27 cellular contexts compared by ENCODE assay signal in genomic region chr16:8782673-8783072, GRCh38.
"Had no signal": no experiment of that assay in that cellular context is flagged by ENCODE, and none has a peak within 500 bp of the region (broad histone marks: within the 10 kb centered on the region; RNA-seq: fewer than 3 reads in every experiment).

No MANE protein-coding gene starts in this region.

- H3K4me3 Mint-ChIP-seq: activated CD4-positive, alpha-beta memory T cell treated with anti-CD3 and anti-CD28 coated beads, Interleukin-2, amount 10 ng/mL, durations not matched to agents 7 days and 5 days; activated CD4-positive, alpha-beta T cell treated with anti-CD3 and anti-CD28 coated beads, Interleukin-2, amount 10 ng/mL, durations not matched to agents 7 days and 5 days; activated naive CD4-positive, alpha-beta T cell treated with anti-CD3 and anti-CD28 coated beads for 36 hours; activated naive CD8-positive, alpha-beta T cell; activated T-cell treated with anti-CD3 and anti-CD28 coated beads, Interleukin-2, amount 50 U/mL, for 24 hours; activated T-cell treated with anti-CD3 and anti-CD28 coated beads, Interleukin-2, amount 50 U/mL, for 72 hours; effector memory CD8-positive, alpha-beta T cell; WTC11 had no signal

- DNase-seq: activated CD4-positive, alpha-beta memory T cell treated with anti-CD3 and anti-CD28 coated beads, Interleukin-2, amount 10 ng/mL, durations not matched to agents 7 days and 5 days; activated CD4-positive, alpha-beta T cell treated with anti-CD3 and anti-CD28 coated beads for 1 hour; activated CD4-positive, alpha-beta T cell treated with anti-CD3 and anti-CD28 coated beads for 4 hours; activated CD4-positive, alpha-beta T cell treated with anti-CD3 and anti-CD28 coated beads, Interleukin-2, amount 10 ng/mL, durations not matched to agents 7 days and 5 days; activated CD4-positive, alpha-beta T cell treated with anti-CD3 and anti-CD28 coated beads, Interleukin-2, amount 50 U/mL, for 4 hours; activated CD8-positive, alpha-beta memory T cell treated with anti-CD3 and anti-CD28 coated beads, Interleukin-2, amount 50 U/mL, for 48 hours; activated effector memory CD4-positive, alpha-beta T cell treated with Interleukin-2 at 50 U/mL for 16 hours; activated naive CD4-positive, alpha-beta T cell treated with anti-CD3 and anti-CD28 coated beads for 36 hours; activated T-cell treated with anti-CD3 and anti-CD28 coated beads for 4 hours; activated T-cell treated with anti-CD3 and anti-CD28 coated beads, Interleukin-2, amount 50 U/mL, for 24 hours; activated T-cell treated with anti-CD3 and anti-CD28 coated beads, Interleukin-2, amount 50 U/mL, for 72 hours; amniotic stem cell; anterior cingulate cortex; brain microvascular endothelial cell; cortex of kidney; dermis blood vessel endothelial cell; effector CD4-positive, alpha-beta T cell; effector memory CD8-positive, alpha-beta T cell; esophagus squamous epithelium; foreskin melanocyte; head of caudate nucleus; T-helper 2 cell had no signal

- H3K36me3 Mint-ChIP-seq: WTC11 had no signal

- H3K36me3 ChIP-seq: brain microvascular endothelial cell had no signal

- H3K27me3 ChIP-seq: brain microvascular endothelial cell, esophagus squamous epithelium had no signal

- H3K4me3 ChIP-seq: esophagus squamous epithelium had no signal

- FAIRE-seq: astrocyte, bronchial epithelial cell, colon had no signal

- H3K4me1 Mint-ChIP-seq: activated CD4-positive, alpha-beta memory T cell treated with anti-CD3 and anti-CD28 coated beads, Interleukin-2, amount 10 ng/mL, durations not matched to agents 7 days and 5 days; activated CD4-positive, alpha-beta T cell treated with anti-CD3 and anti-CD28 coated beads, Interleukin-2, amount 10 ng/mL, durations not matched to agents 7 days and 5 days; WTC11 had no signal

- H3K9me3 Mint-ChIP-seq: activated CD4-positive, alpha-beta memory T cell treated with anti-CD3 and anti-CD28 coated beads, Interleukin-2, amount 10 ng/mL, durations not matched to agents 7 days and 5 days; activated CD4-positive, alpha-beta T cell treated with anti-CD3 and anti-CD28 coated beads, Interleukin-2, amount 10 ng/mL, durations not matched to agents 7 days and 5 days; activated naive CD4-positive, alpha-beta T cell treated with anti-CD3 and anti-CD28 coated beads for 36 hours; activated T-cell treated with anti-CD3 and anti-CD28 coated beads, Interleukin-2, amount 50 U/mL, for 24 hours; activated T-cell treated with anti-CD3 and anti-CD28 coated beads, Interleukin-2, amount 50 U/mL, for 72 hours; effector memory CD8-positive, alpha-beta T cell; WTC11 had no signal

- H3K4me1 ChIP-seq: esophagus squamous epithelium had no signal

- H3K27ac Mint-ChIP-seq: activated CD4-positive, alpha-beta memory T cell treated with anti-CD3 and anti-CD28 coated beads, Interleukin-2, amount 10 ng/mL, durations not matched to agents 7 days and 5 days; activated CD4-positive, alpha-beta T cell treated with anti-CD3 and anti-CD28 coated beads, Interleukin-2, amount 10 ng/mL, durations not matched to agents 7 days and 5 days; activated naive CD4-positive, alpha-beta T cell treated with anti-CD3 and anti-CD28 coated beads for 36 hours; activated naive CD8-positive, alpha-beta T cell; activated T-cell treated with anti-CD3 and anti-CD28 coated beads, Interleukin-2, amount 50 U/mL, for 24 hours; activated T-cell treated with anti-CD3 and anti-CD28 coated beads, Interleukin-2, amount 50 U/mL, for 72 hours; effector memory CD8-positive, alpha-beta T cell; WTC11 had no signal

- H3K27ac ChIP-seq: brain microvascular endothelial cell, esophagus squamous epithelium had no signal

- H3K9me3 ChIP-seq: esophagus squamous epithelium had no signal

- ATAC-seq: activated T-cell treated with anti-CD3 and anti-CD28 coated beads, Interleukin-2, amount 50 U/mL, for 72 hours; effector memory CD8-positive, alpha-beta T cell; WTC11 had no signal

- H3K27me3 Mint-ChIP-seq: activated CD4-positive, alpha-beta memory T cell treated with anti-CD3 and anti-CD28 coated beads, Interleukin-2, amount 10 ng/mL, durations not matched to agents 7 days and 5 days; activated CD4-positive, alpha-beta T cell treated with anti-CD3 and anti-CD28 coated beads, Interleukin-2, amount 10 ng/mL, durations not matched to agents 7 days and 5 days; activated naive CD8-positive, alpha-beta T cell; activated T-cell treated with anti-CD3 and anti-CD28 coated beads, Interleukin-2, amount 50 U/mL, for 24 hours; effector memory CD8-positive, alpha-beta T cell had no signal
